Comparison of ENCODE assay signal across 1 cellular context in the genomic region with DNA sequence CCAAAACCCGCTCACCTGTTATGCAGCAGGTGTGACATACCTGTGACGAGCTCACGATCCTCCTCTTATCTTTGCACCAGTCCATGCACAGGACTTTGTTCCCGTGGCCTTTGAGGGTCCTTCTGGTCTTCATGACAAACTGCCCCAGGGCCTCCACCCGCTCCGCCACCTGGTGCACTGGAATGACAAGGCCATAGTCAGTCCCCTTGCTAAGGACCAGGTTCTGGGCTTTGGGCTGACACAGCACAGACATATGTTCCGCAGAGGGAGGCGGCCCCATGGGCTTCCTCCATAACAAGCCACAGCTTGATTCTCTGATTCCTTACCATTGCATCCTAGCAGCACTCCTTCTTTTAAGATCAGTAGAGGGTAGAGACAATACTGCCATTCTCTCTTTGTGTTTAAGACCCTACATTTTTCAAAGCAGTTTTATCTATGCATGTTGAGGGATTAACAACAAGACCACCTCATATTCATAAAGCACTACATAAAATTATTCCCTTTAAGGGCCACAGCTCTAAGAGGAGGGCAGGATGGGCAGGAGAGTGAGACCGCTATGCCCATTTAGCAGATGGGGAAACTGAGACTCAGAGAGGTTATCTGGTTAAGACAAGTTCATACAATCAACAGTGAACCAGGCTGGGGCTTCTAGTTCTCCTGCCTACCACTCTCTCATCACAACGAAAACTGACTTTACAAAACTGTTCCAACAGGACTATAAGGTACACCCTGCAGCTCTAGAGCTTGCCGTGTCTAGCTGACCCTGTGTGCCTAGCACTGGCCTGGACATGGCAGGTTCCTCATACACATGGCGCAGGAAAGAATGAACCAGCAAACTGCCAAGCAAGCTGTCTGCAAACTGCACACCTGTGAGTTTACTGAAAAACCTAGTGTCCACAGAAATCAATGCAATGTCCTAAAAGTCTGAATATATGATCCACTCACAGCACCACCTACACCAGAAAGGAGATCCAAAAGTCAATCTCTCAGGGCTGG.
TF ChIP-seq lines count a peak whose summit lies in the region.

No MANE protein-coding gene starts in this region.

TF ChIP-seq in HepG2, 621 proteins besides CTCF, POLR2A, EP300 and RAD21:
- TF ChIP-seq ZNF629 (CRISPR knock-in tag; conservative IDR thresholded peaks at IDR 0.05) (peak; percentile 74), STAT5B (CRISPR knock-in tag; IDR thresholded peaks at IDR 0.05) (no peak), RBFOX2 (IDR thresholded peaks at IDR 0.05; ENCODE audit: low read depth, low read length) (no peak), ZNF746 (CRISPR knock-in tag; IDR thresholded peaks at IDR 0.05) (no peak)
